Comparison of ENCODE assay signal across 2 cellular contexts in the genomic region with DNA sequence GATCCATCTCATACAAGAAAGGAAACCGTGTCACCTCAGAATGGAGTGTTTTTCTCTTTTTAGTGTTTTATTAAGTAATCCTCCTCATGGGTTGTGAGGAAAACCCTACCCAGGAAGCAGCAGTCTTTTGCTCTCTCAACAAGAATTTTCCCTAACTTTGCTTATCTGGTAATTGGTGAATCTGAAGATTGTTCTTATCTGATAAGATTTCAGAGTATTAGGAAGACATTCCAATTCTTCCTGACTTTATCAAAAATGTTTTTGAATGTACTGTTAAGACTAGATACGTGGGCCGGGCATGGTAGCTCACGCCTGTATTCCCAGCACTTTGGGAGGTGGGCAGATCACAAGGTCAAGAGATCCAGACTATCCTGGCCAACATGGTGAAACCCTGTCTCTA.
TF ChIP-seq lines count a peak whose summit lies in the region.

No MANE protein-coding gene starts in this region.

TF ChIP-seq in HepG2, 621 proteins besides CTCF, POLR2A, EP300 and RAD21:
- TF ChIP-seq, protein P1, sequence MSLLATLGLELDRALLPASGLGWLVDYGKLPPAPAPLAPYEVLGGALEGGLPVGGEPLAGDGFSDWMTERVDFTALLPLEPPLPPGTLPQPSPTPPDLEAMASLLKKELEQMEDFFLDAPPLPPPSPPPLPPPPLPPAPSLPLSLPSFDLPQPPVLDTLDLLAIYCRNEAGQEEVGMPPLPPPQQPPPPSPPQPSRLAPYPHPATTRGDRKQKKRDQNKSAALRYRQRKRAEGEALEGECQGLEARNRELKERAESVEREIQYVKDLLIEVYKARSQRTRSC (CRISPR knock-in tag; IDR thresholded peaks at IDR 0.05; ENCODE audit: low read depth): no peak
- TF ChIP-seq AGO1 (IDR thresholded peaks at IDR 0.05; ENCODE audit: low read depth, low read length, poor library complexity, severe bottlenecking): no peak
- TF ChIP-seq SATB2 (CRISPR knock-in tag; IDR thresholded peaks at IDR 0.05): no peak
- TF ChIP-seq RBFOX2 (IDR thresholded peaks at IDR 0.05; ENCODE audit: low read depth, low read length): 0 out of 2 replicates have a peak, but pooled peaks have one; percentile 4

TF ChIP-seq in endothelial cell of umbilical vein, 7 proteins besides CTCF, POLR2A, EP300 and RAD21:
- no peak for TF ChIP-seq JUN (IDR thresholded peaks at IDR 0.05; ENCODE audit: borderline replicate concordance, insufficient read depth, insufficient read length, low read depth)
- TF ChIP-seq FOS (IDR thresholded peaks at IDR 0.05; ENCODE audit: borderline replicate concordance, insufficient read depth, low read length): no peak
- no peak for TF ChIP-seq POLR2AphosphoS5 (IDR thresholded peaks at IDR 0.05; ENCODE audit: insufficient read depth, low read depth, low read length)
- TF ChIP-seq, protein P2, sequence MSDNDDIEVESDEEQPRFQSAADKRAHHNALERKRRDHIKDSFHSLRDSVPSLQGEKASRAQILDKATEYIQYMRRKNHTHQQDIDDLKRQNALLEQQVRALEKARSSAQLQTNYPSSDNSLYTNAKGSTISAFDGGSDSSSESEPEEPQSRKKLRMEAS (IDR thresholded peaks at IDR 0.05; ENCODE audit: insufficient read depth, insufficient read length): no peak
- no peak for TF ChIP-seq GATA2 (IDR thresholded peaks at IDR 0.05; ENCODE audit: insufficient read depth, insufficient read length, low read depth, low read length)
- TF ChIP-seq EZH2 (IDR thresholded peaks at IDR 0.05; ENCODE audit: borderline replicate concordance, low read depth, low read length, severe bottlenecking): no peak
- no peak for TF ChIP-seq MYC (IDR thresholded peaks at IDR 0.05; ENCODE audit: low read depth, low read length)
TF ChIP-seq in endothelial cell of umbilical vein: peak in this region for 0.
